ENCODE assay signal across 22 cellular contexts in genomic region chr6:80872194-80872950, GRCh38.
DNase-seq lines count a peak whose midpoint lies in the region; ATAC-seq and TF ChIP-seq lines count a peak whose summit lies in the region.
"Had no signal": no experiment of that assay in that cellular context is flagged by ENCODE, and none has a peak within 500 bp of the region (broad histone marks: within the 10 kb centered on the region; RNA-seq: fewer than 3 reads in every experiment).

No MANE protein-coding gene starts in this region.

- intact Hi-C loops in adrenal gland (cut with DNase I) (no loop called here), heart right ventricle (cut with DNase I) (no loop called here), posterior vena cava (cut with DNase I) (no loop called here)

- no peaks in the 10 kb centered on the region for H3K36me3 ChIP-seq in adrenal gland (replicated peaks in 1 of 2)
- no peaks in the 10 kb centered on the region for H3K36me3 ChIP-seq in heart right ventricle
- no peaks in the 10 kb centered on the region for H3K36me3 ChIP-seq in effector memory CD4-positive, alpha-beta T cell (ENCODE audit: control insufficient read depth, insufficient read depth, low read length)
- H3K36me3 ChIP-seq: spleen, thoracic aorta had no signal

- 68 to 76% (median 72%) methylated on average over 3 of the region's 3 CpGs for WGBS in adrenal gland, 4 donors
- WGBS in heart right ventricle, 2 donors = 84% methylated on average over 3 of the region's 3 CpGs

- H3K27me3 ChIP-seq in adrenal gland (no peaks in the 10 kb centered on the region), heart right ventricle (no peaks in the 10 kb centered on the region)
- no peaks in the 10 kb centered on the region for H3K27me3 ChIP-seq in effector memory CD4-positive, alpha-beta T cell (replicated peaks; ENCODE audit: control insufficient read depth, insufficient read depth, low read length, poor library complexity, severe bottlenecking)
- H3K27me3 ChIP-seq: body of pancreas, hepatocyte, spleen had no signal

- no peak overlapping the region for H3K4me3 ChIP-seq in adrenal gland
- H3K4me3 ChIP-seq in heart right ventricle = no peak overlapping the region
- no peak overlapping the region for H3K4me3 ChIP-seq in effector memory CD4-positive, alpha-beta T cell (ENCODE audit: insufficient read depth, low read depth, low read length, poor library complexity, severe bottlenecking)
- H3K4me3 ChIP-seq: body of pancreas, hepatocyte, mucosa of descending colon, spleen, thoracic aorta had no signal

- CTCF ChIA-PET in activated naive CD4-positive, alpha-beta T cell treated with anti-CD3 and anti-CD28 coated beads, Interleukin-2, amount 10 ng/mL, durations not matched to agents 7 days and 5 days (lab: Charles Lee) = no interaction called here

- peaks cover under 1% of the 10 kb centered on the region for H3K9me3 Mint-ChIP-seq in activated naive CD4-positive, alpha-beta T cell treated with anti-CD3 and anti-CD28 coated beads, Interleukin-2, amount 10 ng/mL, durations not matched to agents 7 days and 5 days

- peaks cover 0 to 5% (median 3%) of the 10 kb centered on the region in 3 donors for H3K9me3 ChIP-seq in adrenal gland (replicated peaks in 1 of 3)
- peaks cover 0 to 20% (median 0%) of the 10 kb centered on the region in 11 donors for H3K9me3 ChIP-seq in heart right ventricle
- no peaks in the 10 kb centered on the region for H3K9me3 ChIP-seq in effector memory CD4-positive, alpha-beta T cell (ENCODE audit: control insufficient read depth, low read length)
- H3K9me3 ChIP-seq: body of pancreas, thoracic aorta had no signal

- TF ChIP-seq CTCF in adrenal gland (IDR thresholded peaks at IDR 0.05) (no peak), heart right ventricle (IDR thresholded peaks at IDR 0.05) (no peak)

- H3K36me3 Mint-ChIP-seq in activated naive CD4-positive, alpha-beta T cell treated with anti-CD3 and anti-CD28 coated beads, Interleukin-2, amount 10 ng/mL, durations not matched to agents 7 days and 5 days = no peaks in the 10 kb centered on the region

- H3K27ac ChIP-seq in adrenal gland (no peak overlapping the region), heart right ventricle (peak overlapping the region in 2 of 10 donors; percentile 26 to 36)
- H3K27ac ChIP-seq in effector memory CD4-positive, alpha-beta T cell (ENCODE audit: insufficient read depth, low read length, poor library complexity, severe bottlenecking) = no peak overlapping the region
- H3K27ac ChIP-seq: body of pancreas, hepatocyte, HL-60, spleen, thoracic aorta had no signal

- H3K4me1 ChIP-seq in adrenal gland (replicated peaks in 1 of 2) = no peaks in the 10 kb centered on the region
- no peaks in the 10 kb centered on the region for H3K4me1 ChIP-seq in heart right ventricle
- no peaks in the 10 kb centered on the region for H3K4me1 ChIP-seq in effector memory CD4-positive, alpha-beta T cell (ENCODE audit: control insufficient read depth, insufficient read depth, low read length, poor library complexity, severe bottlenecking)
- H3K4me1 ChIP-seq: body of pancreas, spleen had no signal

- TF ChIP-seq POLR2A in adrenal gland (IDR thresholded peaks at IDR 0.05) = no peak

- no peaks in the 10 kb centered on the region for H3K27me3 Mint-ChIP-seq in activated naive CD4-positive, alpha-beta T cell treated with anti-CD3 and anti-CD28 coated beads, Interleukin-2, amount 10 ng/mL, durations not matched to agents 7 days and 5 days
- H3K27me3 Mint-ChIP-seq: activated CD4-positive, alpha-beta T cell treated with anti-CD3 and anti-CD28 coated beads, Interleukin-2, amount 10 ng/mL, durations not matched to agents 7 days and 5 days; B cell had no signal

- ATAC-seq in heart right ventricle = peak in 5 of 8 donors; percentile 28 to 86 (median 50)
- ATAC-seq: body of pancreas, mucosa of descending colon had no signal

- no peak overlapping the region for H3K27ac Mint-ChIP-seq in activated naive CD4-positive, alpha-beta T cell treated with anti-CD3 and anti-CD28 coated beads, Interleukin-2, amount 10 ng/mL, durations not matched to agents 7 days and 5 days
- H3K27ac Mint-ChIP-seq: activated CD4-positive, alpha-beta T cell treated with anti-CD3 and anti-CD28 coated beads, Interleukin-2, amount 10 ng/mL, durations not matched to agents 7 days and 5 days; B cell had no signal

- no peak overlapping the region for H3K4me3 Mint-ChIP-seq in activated naive CD4-positive, alpha-beta T cell treated with anti-CD3 and anti-CD28 coated beads, Interleukin-2, amount 10 ng/mL, durations not matched to agents 7 days and 5 days
- H3K4me3 Mint-ChIP-seq: activated CD4-positive, alpha-beta T cell treated with anti-CD3 and anti-CD28 coated beads, Interleukin-2, amount 10 ng/mL, durations not matched to agents 7 days and 5 days; B cell had no signal

- DNase-seq in EH (ENCODE audit: low read depth) (peak; percentile 18), adrenal gland (peak in 4 of 7 donors; percentile 16 to 31 (median 19)), heart right ventricle (peak in 1 of 2 donors; percentile 22), posterior vena cava (ENCODE audit: low spot score) (peak; percentile 40), SK-N-DZ (ENCODE audit: low spot score) (no peak), SHP77 (lab: John Stamatoyannopoulos, UW) (no peak)
- DNase-seq in effector memory CD4-positive, alpha-beta T cell = no peak
- DNase-seq in activated naive CD4-positive, alpha-beta T cell treated with anti-CD3 and anti-CD28 coated beads, Interleukin-2, amount 10 ng/mL, durations not matched to agents 7 days and 5 days = no peak
- DNase-seq: activated CD4-positive, alpha-beta T cell treated with anti-CD3 and anti-CD28 coated beads, Interleukin-2, amount 10 ng/mL, durations not matched to agents 7 days and 5 days; activated naive CD4-positive, alpha-beta T cell treated with Interleukin-2 at 50 U/mL for 16 hours; GF-D8; KBM-7; kidney glomerular epithelial cell; NCI-H1048; NCI-H526 treated with DMSO at 0.1 percent for 48 hours; spleen had no signal

- H3K4me1 Mint-ChIP-seq in activated naive CD4-positive, alpha-beta T cell treated with anti-CD3 and anti-CD28 coated beads, Interleukin-2, amount 10 ng/mL, durations not matched to agents 7 days and 5 days = no peaks in the 10 kb centered on the region
- H3K4me1 Mint-ChIP-seq: activated CD4-positive, alpha-beta T cell treated with anti-CD3 and anti-CD28 coated beads, Interleukin-2, amount 10 ng/mL, durations not matched to agents 7 days and 5 days; B cell had no signal

Comparison
In these comparisons a context has a peak if more than half of its experiments do, and no peak if none do; other contexts are left out.
1. DNase-seq: peak in EH (single experiment), adrenal gland (4 of 7) and posterior vena cava (single experiment); none in SK-N-DZ (single experiment), effector memory CD4-positive, alpha-beta T cell (0 of 3), activated naive CD4-positive, alpha-beta T cell treated with anti-CD3 and anti-CD28 coated beads, Interleukin-2, amount 10 ng/mL, durations not matched to agents 7 days and 5 days (single experiment) and SHP77 (0 of 2).